8 cellular contexts compared by ENCODE assay signal in the genomic region with DNA sequence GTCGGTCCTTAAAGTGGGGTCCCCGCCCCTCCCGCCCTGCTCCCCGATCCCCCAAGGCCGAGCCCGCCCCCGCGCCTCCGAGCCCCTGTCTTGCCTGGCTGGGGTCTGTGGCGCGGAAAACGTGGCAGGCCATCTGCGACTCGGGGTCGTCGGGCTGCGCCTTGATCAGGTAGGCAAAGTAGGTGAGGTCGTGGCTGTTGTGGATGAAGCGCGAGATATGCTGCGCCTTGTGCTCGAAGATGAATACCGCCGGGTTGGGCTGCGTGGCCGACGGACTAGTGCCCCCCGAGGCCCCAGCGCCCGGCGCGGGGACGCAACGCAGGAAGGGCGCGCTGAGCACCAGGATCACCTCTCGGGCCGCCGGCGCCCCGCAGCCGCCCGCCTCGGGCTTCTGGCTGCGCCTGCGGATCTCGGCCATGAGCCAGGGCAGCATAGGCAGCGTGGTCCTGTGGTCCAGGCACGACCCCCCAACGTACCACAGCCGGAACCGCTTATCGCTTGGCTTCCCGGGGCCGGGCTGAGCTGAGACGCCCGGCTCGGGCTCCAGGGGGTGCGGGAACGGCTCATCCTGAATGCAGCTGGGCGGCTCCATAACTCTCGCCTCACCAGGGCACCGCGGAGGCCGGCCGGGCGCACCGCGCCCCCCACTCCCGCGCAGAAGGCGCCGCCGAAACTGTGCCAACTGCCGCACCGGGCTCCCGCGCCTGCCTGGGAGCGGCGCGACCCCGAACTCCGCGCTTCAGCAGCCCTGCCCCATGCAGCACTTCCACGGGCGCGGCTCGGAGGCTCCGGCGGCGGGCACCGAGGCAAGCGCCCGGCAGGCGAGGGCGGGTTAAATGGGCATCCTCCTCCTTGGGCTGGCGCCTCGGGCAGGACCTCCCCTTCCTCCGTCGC. TPM values are rescaled to one million over a fixed set of nuclear protein-coding genes. Genes with fewer than 3 reads are reported as not detected.
DNase-seq lines count a peak whose midpoint lies in the region; ATAC-seq lines count a peak whose summit lies in the region.

No MANE protein-coding gene starts in this region.

- peak overlapping the region; percentile 93 for H3K4me3 Mint-ChIP-seq in central memory CD8-positive, alpha-beta T cell

- peaks cover 6% of the 10 kb centered on the region for H3K36me3 Mint-ChIP-seq in central memory CD8-positive, alpha-beta T cell (ENCODE audit: insufficient read depth)

- H3K27me3 Mint-ChIP-seq in central memory CD8-positive, alpha-beta T cell, result peaks cover 89% of the 10 kb centered on the region

- no peak overlapping the region for H3K27ac Mint-ChIP-seq in central memory CD8-positive, alpha-beta T cell (ENCODE audit: low read depth)

- DNase-seq in Daoy (ENCODE audit: low read depth) (peak; percentile 37), SW480 (ENCODE audit: low spot score) (peak; percentile 75), left lobe of liver (ENCODE audit: low spot score) (no peak), H4 (ENCODE audit: low spot score) (no peak)
- peak in 1 of 2 donors; percentile 14 for DNase-seq in central memory CD8-positive, alpha-beta T cell (ENCODE audit: low spot score in 2 of 2)
- DNase-seq in stimulated activated CD8-positive, alpha-beta memory T cell treated with anti-CD3 and anti-CD28 coated beads, Interleukin-4, amount 100 ng/mL, for 48 hours, result peak; percentile 47

- peak; percentile 20 for ATAC-seq in GM21360 (IDR thresholded peaks at IDR 0.05; ENCODE audit: unreplicated experiment)
- ATAC-seq in HG03558 (IDR thresholded peaks at IDR 0.05; ENCODE audit: extremely low read depth, unreplicated experiment), result peak; percentile 9
- peak; percentile 45 for ATAC-seq in central memory CD8-positive, alpha-beta T cell (replicated peaks; ENCODE audit: extremely low read depth, poor library complexity, severe bottlenecking)
- peak; percentile 62 for ATAC-seq in left lobe of liver

- peaks cover 12% of the 10 kb centered on the region for H3K4me1 Mint-ChIP-seq in central memory CD8-positive, alpha-beta T cell

- no peaks in the 10 kb centered on the region for H3K9me3 Mint-ChIP-seq in central memory CD8-positive, alpha-beta T cell

RNA-seq across cellular contexts. Expression of gene TBC1D4, which starts 0.5 kb away (rescaled TPM):
- total RNA-seq in Daoy (2014; rRNA removed; shearing (Covaris generic)), result 6.7 and 7.1 TPM in 2 replicates
- 9.5 TPM for total RNA-seq in left lobe of liver
- total RNA-seq in H4 (2014; rRNA removed; shearing (Covaris generic)), result 2.9 and 4.1 TPM in 2 replicates

RNA-seq across cellular contexts. Expression of gene COMMD6, which starts 56.2 kb away (rescaled TPM):
- total RNA-seq in Daoy (2014; rRNA removed; shearing (Covaris generic)), result 112 and 130 TPM in 2 replicates
- 46.7 TPM for total RNA-seq in left lobe of liver
- total RNA-seq in H4 (2014; rRNA removed; shearing (Covaris generic)), result 40.0 and 40.2 TPM in 2 replicates

Comparison
In these comparisons a context has a peak if more than half of its experiments do, and no peak if none do; other contexts are left out.
1. DNase-seq: peak in Daoy (single experiment), SW480 (single experiment) and stimulated activated CD8-positive, alpha-beta memory T cell treated with anti-CD3 and anti-CD28 coated beads, Interleukin-4, amount 100 ng/mL, for 48 hours (single experiment); none in left lobe of liver (single experiment) and H4 (single experiment).
2. ATAC-seq: peak in every context shown above with its lines; median percentile 62 in left lobe of liver; 45 in central memory CD8-positive, alpha-beta T cell; 20 in GM21360; 9 in HG03558.